ENCODE assay signal across 11 cellular contexts in the genomic region with DNA sequence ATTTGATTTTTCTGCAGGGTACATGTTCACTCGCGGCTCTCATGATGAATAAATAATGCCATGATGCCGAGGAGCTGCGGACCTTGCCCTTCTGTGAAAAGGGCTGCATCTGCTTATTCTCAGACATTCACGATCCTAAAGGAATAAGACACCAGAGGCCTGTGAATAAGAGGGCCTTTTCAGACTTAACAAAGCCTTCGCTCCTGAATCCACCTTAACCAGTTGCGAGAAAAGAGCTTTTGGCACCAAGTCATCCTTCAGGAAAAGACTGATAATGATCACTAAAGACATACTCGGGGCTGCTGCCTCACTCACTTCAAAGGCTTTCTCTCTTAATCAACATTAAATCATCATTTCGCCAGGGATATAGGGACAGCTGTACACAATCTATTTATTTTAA.
DNase-seq lines count a peak whose midpoint lies in the region; ATAC-seq and TF ChIP-seq lines count a peak whose summit lies in the region.
"Had no signal": no experiment of that assay in that cellular context is flagged by ENCODE, and none has a peak within 500 bp of the region (broad histone marks: within the 10 kb centered on the region; RNA-seq: fewer than 3 reads in every experiment).

No MANE protein-coding gene starts in this region.

- ATAC-seq in GM18520 (IDR thresholded peaks at IDR 0.05; ENCODE audit: unreplicated experiment), result no peak

- TF ChIP-seq CTCF in fibroblast of villous mesenchyme (IDR thresholded peaks at IDR 0.05; ENCODE audit: insufficient read depth, low read depth, low read length), result no peak

- peak; percentile 13 for DNase-seq in AG20443 (ENCODE audit: low spot score)
- peak; percentile 73 for DNase-seq in NCI-H748 treated with DMSO at 0.1 percent for 48 hours (lab: John Stamatoyannopoulos, UW)
- peak; percentile 77 for DNase-seq in fibroblast of villous mesenchyme (ENCODE audit: low read depth)
- peak; percentile 8 for DNase-seq in pons (ENCODE audit: low spot score)
- no peak for DNase-seq in NCI-H1436 (lab: John Stamatoyannopoulos, UW)
- no peak for DNase-seq in activated gamma-delta T cell (lab: John Stamatoyannopoulos, UW)
- no peak for DNase-seq in HCEC 1CT
- DNase-seq: activated CD8-positive, alpha-beta memory T cell treated with anti-CD3 and anti-CD28 coated beads, Interleukin-2, amount 50 U/mL, for 4 hours; NCI-H187 treated with DMSO at 0.1 percent for 48 hours had no signal

- peak overlapping the region; percentile 46 for H3K4me3 ChIP-seq in fibroblast of villous mesenchyme (ENCODE audit: low read depth, low read length)
- H3K4me3 ChIP-seq: SJSA1 had no signal

Comparison
In these comparisons a context has a peak if more than half of its experiments do, and no peak if none do; other contexts are left out.
1. DNase-seq: peak in AG20443 (single experiment), NCI-H748 treated with DMSO at 0.1 percent for 48 hours (single experiment), fibroblast of villous mesenchyme (single experiment) and pons (single experiment); none in NCI-H1436 (single experiment), activated gamma-delta T cell (single experiment) and HCEC 1CT (single experiment).